ENCODE assay signal across 1 cellular context in the genomic region with DNA sequence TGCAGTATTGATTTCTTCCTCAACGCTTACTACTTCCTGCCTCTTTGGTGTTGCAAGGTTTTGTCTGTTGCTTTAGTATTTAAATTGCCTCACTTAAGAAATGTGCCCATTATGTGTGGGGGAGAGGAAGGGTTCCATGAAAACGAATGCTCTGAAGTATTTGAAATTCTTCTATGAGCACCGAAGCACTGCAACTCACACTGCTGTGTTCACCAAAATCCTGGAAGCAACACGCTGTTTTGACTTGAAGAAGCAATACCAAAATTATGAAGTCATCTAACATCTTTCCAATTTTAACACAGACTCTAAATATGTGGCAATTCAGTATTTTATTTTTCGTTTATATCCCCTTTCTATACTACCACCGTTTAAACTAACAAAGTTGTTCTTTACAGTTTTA.
TF ChIP-seq lines count a peak whose summit lies in the region.

No MANE protein-coding gene starts in this region.

TF ChIP-seq in IMR-90, 13 proteins besides CTCF, POLR2A, EP300 and RAD21 (continued from another document):
- TF ChIP-seq, protein P1, sequence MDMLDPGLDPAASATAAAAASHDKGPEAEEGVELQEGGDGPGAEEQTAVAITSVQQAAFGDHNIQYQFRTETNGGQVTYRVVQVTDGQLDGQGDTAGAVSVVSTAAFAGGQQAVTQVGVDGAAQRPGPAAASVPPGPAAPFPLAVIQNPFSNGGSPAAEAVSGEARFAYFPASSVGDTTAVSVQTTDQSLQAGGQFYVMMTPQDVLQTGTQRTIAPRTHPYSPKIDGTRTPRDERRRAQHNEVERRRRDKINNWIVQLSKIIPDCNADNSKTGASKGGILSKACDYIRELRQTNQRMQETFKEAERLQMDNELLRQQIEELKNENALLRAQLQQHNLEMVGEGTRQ (IDR thresholded peaks at IDR 0.05; ENCODE audit: low read depth, low read length), result no peak
- TF ChIP-seq MXI1 (IDR thresholded peaks at IDR 0.05; ENCODE audit: borderline replicate concordance, low read depth, low read length), result no peak
- no peak for TF ChIP-seq MAFK (IDR thresholded peaks at IDR 0.05; ENCODE audit: low read depth, low read length)
- no peak for TF ChIP-seq BHLHE40 (IDR thresholded peaks at IDR 0.05; ENCODE audit: low read depth, low read length)
